ENCODE assay signal across 8 cellular contexts in the genomic region with DNA sequence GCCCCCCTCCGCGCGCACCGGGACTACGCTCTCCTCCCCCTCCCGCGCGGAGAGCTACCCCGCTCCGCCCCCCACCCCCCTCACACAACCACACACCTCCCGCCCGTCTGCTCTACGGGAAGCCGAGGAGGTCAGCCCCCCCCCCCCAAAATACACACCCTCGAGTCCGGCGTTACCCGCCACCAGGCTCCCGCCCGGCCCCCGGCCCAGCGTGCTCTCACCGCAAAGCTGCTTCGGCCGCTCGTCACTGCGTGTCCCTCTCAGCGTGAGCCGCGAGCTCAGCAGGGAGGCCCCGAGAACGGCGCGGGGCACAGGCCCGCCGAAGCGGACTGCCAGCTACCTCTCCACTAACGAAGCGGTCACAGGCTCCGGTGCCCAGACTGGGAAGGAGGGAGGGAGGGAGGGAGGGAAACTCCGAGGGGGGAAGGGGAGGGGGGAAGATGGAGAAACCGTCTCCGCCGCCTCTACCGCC. TPM values are rescaled to one million over a fixed set of nuclear protein-coding genes. Genes with fewer than 3 reads are reported as not detected.
A peak's percentile ranks its signal among the peaks of the same experiment; 100 is the strongest.
DNase-seq lines count a peak whose midpoint lies in the region; ATAC-seq and TF ChIP-seq lines count a peak whose summit lies in the region.

No MANE protein-coding gene starts in this region.

- no peak for ATAC-seq in T-helper 17 cell
- no peak for ATAC-seq in GM21367 (IDR thresholded peaks at IDR 0.05; ENCODE audit: unreplicated experiment)

- peak overlapping the region; percentile 98 for H3K4me3 Mint-ChIP-seq in T-helper 17 cell

- intact Hi-C loops in sigmoid colon (cut with DNase I) = loop anchor here (5.0 to 10.0 kb wide), 5 partner anchors 126 to 1456 kb away; a partner anchor contains a TSS

- WGBS in sigmoid colon, 2 donors = 2% methylated on average over 45 of the region's 45 CpGs

- H3K4me1 ChIP-seq in sigmoid colon = peaks cover 0 to 45% (median 36%) of the 10 kb centered on the region in 4 donors

- H3K36me3 ChIP-seq in sigmoid colon = peaks cover 0 to 6% (median 0%) of the 10 kb centered on the region in 4 donors

- no peak for TF ChIP-seq CTCF in foreskin fibroblast (IDR thresholded peaks at IDR 0.05; ENCODE audit: low read depth, low read length)
- TF ChIP-seq CTCF in sigmoid colon (IDR thresholded peaks at IDR 0.05) = no peak

- no peak for TF ChIP-seq EP300 in sigmoid colon (IDR thresholded peaks at IDR 0.05)

- peak overlapping the region; percentile 96 for H3K27ac Mint-ChIP-seq in T-helper 17 cell

- no peaks in the 10 kb centered on the region for H3K36me3 Mint-ChIP-seq in T-helper 17 cell (ENCODE audit: low read depth)

- H3K9me3 ChIP-seq in T-helper 17 cell (ENCODE audit: control insufficient read depth, low read length, poor library complexity, severe bottlenecking) (no peaks in the 10 kb centered on the region), sigmoid colon (no peaks in the 10 kb centered on the region)

- H3K4me1 Mint-ChIP-seq in T-helper 17 cell = peaks cover 49% of the 10 kb centered on the region

- H3K4me3 ChIP-seq in foreskin fibroblast (ENCODE audit: low read depth in 1 of 2, low read length in 2 of 2) (peak overlapping the region; percentile 88 to 90), sigmoid colon (peak overlapping the region; percentile 81 to 88 (median 87))

- H3K27me3 ChIP-seq in sigmoid colon = no peaks in the 10 kb centered on the region

- no peaks in the 10 kb centered on the region for H3K27me3 Mint-ChIP-seq in T-helper 17 cell

- H3K27ac ChIP-seq in sigmoid colon = peak overlapping the region; percentile 98 to 100 (median 100)

- TF ChIP-seq POLR2A in GM15510 (IDR thresholded peaks at IDR 0.05; ENCODE audit: borderline replicate concordance, extremely low read depth, insufficient read length) (peak; percentile 37), sigmoid colon (IDR thresholded peaks at IDR 0.05) (peak in 1 of 2 donors; percentile 56)

- DNase-seq in T-helper 17 cell (no peak), foreskin fibroblast (no peak), sigmoid colon (no peak), ecto neural progenitor cell (ENCODE audit: low spot score) (no peak), NAMALWA (ENCODE audit: low spot score) (no peak), DMS79 (lab: John Stamatoyannopoulos, UW) (no peak)

RNA-seq across cellular contexts. Expression of a gene that starts 0.3 kb away (rescaled TPM):
- total RNA-seq in T-helper 17 cell (100 to 1,000 TPM; 166 to 169 TPM), sigmoid colon (10 to 100 TPM; 34.6 to 41.8 (median 39.3) TPM)
- 10 to 100 TPM in 1 of 3 donors, 1 to 10 TPM in 2; 7.9 to 24.2 (median 9.0) TPM for polyA plus RNA-seq in sigmoid colon
